12 cellular contexts compared by ENCODE assay signal in the genomic region with DNA sequence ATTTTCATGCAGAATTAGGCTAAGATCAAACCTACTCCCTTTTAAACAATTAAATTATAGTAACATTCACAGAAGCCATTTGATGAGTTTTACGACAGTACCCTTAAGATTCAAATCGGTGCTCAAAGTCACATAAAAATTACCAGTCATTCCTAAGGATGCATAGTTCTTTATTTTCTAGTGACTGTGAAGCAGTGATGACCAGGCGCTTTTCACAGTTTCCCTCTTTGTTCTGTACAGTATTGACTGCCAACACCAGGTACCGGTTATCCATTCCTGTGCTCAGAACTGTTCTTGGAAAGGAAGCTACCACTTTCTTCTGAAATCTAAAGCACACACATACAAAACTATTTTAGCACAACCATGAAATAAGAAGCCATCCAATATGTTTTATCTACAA. TPM values are rescaled to one million over a fixed set of nuclear protein-coding genes. Genes with fewer than 3 reads are reported as not detected.
DNase-seq lines count a peak whose midpoint lies in the region; TF ChIP-seq lines count a peak whose summit lies in the region.
"Had no signal": no experiment of that assay in that cellular context is flagged by ENCODE, and none has a peak within 500 bp of the region (broad histone marks: within the 10 kb centered on the region; RNA-seq: fewer than 3 reads in every experiment).

No MANE protein-coding gene starts in this region.

- no peak overlapping the region for H2AFZ ChIP-seq in GM23248

- no peak overlapping the region for H3K27ac Mint-ChIP-seq in activated CD4-positive, alpha-beta memory T cell treated with anti-CD3 and anti-CD28 coated beads for 36 hours

- peak overlapping the region; percentile 95 for H3K4me3 Mint-ChIP-seq in activated CD4-positive, alpha-beta memory T cell treated with anti-CD3 and anti-CD28 coated beads for 36 hours

- no peak for DNase-seq in GM23248
- no peak for DNase-seq in activated CD4-positive, alpha-beta memory T cell treated with anti-CD3 and anti-CD28 coated beads for 36 hours
- no peak for DNase-seq in GM10248 (ENCODE audit: extremely low spot score)
- no peak for DNase-seq in epidermal melanocyte (ENCODE audit: insufficient read length, low spot score)
- no peak for DNase-seq in head of caudate nucleus
- no peak for DNase-seq in activated CD8-positive, alpha-beta memory T cell treated with anti-CD3 and anti-CD28 coated beads for 24 hours
- DNase-seq: COR-L47, KG1, NCI-H2171 had no signal

- CTCF ChIA-PET in activated CD4-positive, alpha-beta memory T cell treated with anti-CD3 and anti-CD28 coated beads for 36 hours (lab: Charles Lee), result no interaction called here
- CTCF ChIA-PET in GM10248 (lab: Yijun Ruan, JAX), result no interaction called here

- POLR2A ChIA-PET in activated CD4-positive, alpha-beta memory T cell treated with anti-CD3 and anti-CD28 coated beads for 36 hours (lab: Charles Lee), result no interaction called here
- POLR2A ChIA-PET in GM10248 (lab: Yijun Ruan, JAX), result no interaction called here

- H3K79me2 ChIP-seq in GM23248 (ENCODE audit: insufficient read depth), result peaks cover 33% of the 10 kb centered on the region

- H3K36me3 Mint-ChIP-seq in activated CD4-positive, alpha-beta memory T cell treated with anti-CD3 and anti-CD28 coated beads for 36 hours, result peaks cover 33% of the 10 kb centered on the region

- H3K9ac ChIP-seq in BLaER1, result peak overlapping the region; percentile 85; the same call in 1 of the 2 replicates
- 0 out of 2 replicates have a peak overlapping the region, but pooled peaks have one; percentile 80 for H3K9ac ChIP-seq in GM23248

- no peaks in the 10 kb centered on the region for H3K9me3 ChIP-seq in BLaER1
- H3K9me3 ChIP-seq in GM23248 (ENCODE audit: low read depth), result no peaks in the 10 kb centered on the region
- H3K9me3 ChIP-seq in mesodermal cell (ENCODE audit: control insufficient read depth, low read length), result no peaks in the 10 kb centered on the region
- H3K9me3 ChIP-seq: neutrophil had no signal

- no peaks in the 10 kb centered on the region for H3K9me3 Mint-ChIP-seq in activated CD4-positive, alpha-beta memory T cell treated with anti-CD3 and anti-CD28 coated beads for 36 hours

- H3K4me3 ChIP-seq in BLaER1 (peak overlapping the region; percentile 72; the same call in 1 of the 2 replicates), GM23248 (peak overlapping the region; percentile 98; the same call in 1 of the 2 replicates), mesodermal cell (ENCODE audit: extremely low read depth, insufficient read depth, low read length, poor library complexity, severe bottlenecking) (peak overlapping the region; percentile 61)

- H3F3A ChIP-seq in GM23248 (ENCODE audit: insufficient read depth), result 0 out of 2 replicates have a peak, but pooled peaks cover 12% of the 10 kb centered on the region

- H3K27me3 Mint-ChIP-seq in activated CD4-positive, alpha-beta memory T cell treated with anti-CD3 and anti-CD28 coated beads for 36 hours, result no peaks in the 10 kb centered on the region

- H3K4me2 ChIP-seq in BLaER1 (peak overlapping the region; percentile 86), GM23248 (ENCODE audit: unreplicated experiment) (peak overlapping the region; percentile 95)

- H3K4me1 Mint-ChIP-seq in activated CD4-positive, alpha-beta memory T cell treated with anti-CD3 and anti-CD28 coated beads for 36 hours (ENCODE audit: low read depth), result peaks cover 19% of the 10 kb centered on the region

- H3K36me3 ChIP-seq in BLaER1 (peaks cover 41% of the 10 kb centered on the region), GM23248 (ENCODE audit: low read depth) (peaks cover 7% of the 10 kb centered on the region; the same call in 1 of the 2 replicates), mesodermal cell (ENCODE audit: control insufficient read depth, insufficient read depth, low read length) (peaks cover 42% of the 10 kb centered on the region)

- WGBS in GM23248 (ENCODE audit: low coverage in 1 of 2, low lambda C conversion rate in 2 of 2, missing lambda C conversion rate in 2 of 2), 2 experiments, result 99 to 100% methylated on average over 4 of the region's 4 CpGs
- 80 to 90% methylated on average over 1 to 2 of the region's 4 CpGs for WGBS in mesodermal cell (ENCODE audit: insufficient coverage in 2 of 2), 2 experiments

- intact Hi-C loops in activated CD4-positive, alpha-beta memory T cell treated with anti-CD3 and anti-CD28 coated beads for 36 hours (cut with micrococcal nuclease), result loop anchor here (2.0 kb wide), 2 partner anchors 251 to 431 kb away; a partner anchor contains a TSS
- intact Hi-C loops in head of caudate nucleus (cut with DNase I), result no loop called here

- H3K9me2 ChIP-seq in GM23248 (ENCODE audit: insufficient read depth), result no peaks in the 10 kb centered on the region

- H4K20me1 ChIP-seq in BLaER1, result no peaks in the 10 kb centered on the region
- H4K20me1 ChIP-seq in GM23248 (ENCODE audit: insufficient read depth), result no peaks in the 10 kb centered on the region

- in situ Hi-C loops in GM23248 (cut with MboI), result no loop called here

- no peaks in the 10 kb centered on the region for H3K27me3 ChIP-seq in BLaER1
- no peaks in the 10 kb centered on the region for H3K27me3 ChIP-seq in GM23248 (replicated peaks; ENCODE audit: insufficient read depth)
- H3K27me3 ChIP-seq: neutrophil had no signal

- H3K4me1 ChIP-seq in BLaER1 (peaks cover 34% of the 10 kb centered on the region), GM23248 (ENCODE audit: insufficient read depth) (0 out of 2 replicates have a peak, but pooled peaks cover 7% of the 10 kb centered on the region), mesodermal cell (ENCODE audit: control insufficient read depth, insufficient read depth, low read length, poor library complexity, severe bottlenecking) (no peaks in the 10 kb centered on the region)

- no peak for TF ChIP-seq CTCF in GM10248 (IDR thresholded peaks at IDR 0.05; ENCODE audit: control extremely low read depth, extremely low read depth, low read depth, missing control alignments)

- H3K27ac ChIP-seq in BLaER1, result no peak overlapping the region; the same call in 1 of the 2 replicates
- H3K27ac ChIP-seq in GM23248, result no peak overlapping the region
- no peak overlapping the region for H3K27ac ChIP-seq in mesodermal cell (ENCODE audit: low read depth, low read length, severe bottlenecking)
- H3K27ac ChIP-seq: neutrophil had no signal

RNA-seq across cellular contexts. Expression of a gene that starts 1.9 kb away (rescaled TPM):
- 4.8 and 5.2 TPM in 2 replicates for total RNA-seq in GM23248 (2014; rRNA removed; shearing (Covaris generic))
- 1.6 and 1.8 TPM in 2 replicates for polyA plus RNA-seq in GM23248 (2016; fragmentation: Nextera tagmentation; extraction: Ambion mirVana)
- 10 to 100 TPM; 36.8 to 42.0 TPM for total RNA-seq in activated CD4-positive, alpha-beta memory T cell treated with anti-CD3 and anti-CD28 coated beads for 36 hours
- polyA plus RNA-seq in mesodermal cell (2013, experiment 1 of 2), result 8.9 TPM
- 10.9 TPM for polyA plus RNA-seq in mesodermal cell (2013, experiment 2 of 2)

RNA-seq across cellular contexts. Expression of a gene that starts 57.5 kb away (rescaled TPM):
- total RNA-seq in GM23248 (2014; rRNA removed; shearing (Covaris generic)), result 20.8 and 24.9 TPM in 2 replicates
- polyA plus RNA-seq in GM23248 (2016; fragmentation: Nextera tagmentation; extraction: Ambion mirVana), result 9.4 and 11.1 TPM in 2 replicates
- 10 to 100 TPM; 11.1 to 12.8 TPM for total RNA-seq in activated CD4-positive, alpha-beta memory T cell treated with anti-CD3 and anti-CD28 coated beads for 36 hours
- polyA plus RNA-seq in mesodermal cell (2013, experiment 1 of 2), result 7.5 TPM
- 5.8 TPM for polyA plus RNA-seq in mesodermal cell (2013, experiment 2 of 2)
